ENCODE assay signal across 25 cellular contexts in the genomic region with DNA sequence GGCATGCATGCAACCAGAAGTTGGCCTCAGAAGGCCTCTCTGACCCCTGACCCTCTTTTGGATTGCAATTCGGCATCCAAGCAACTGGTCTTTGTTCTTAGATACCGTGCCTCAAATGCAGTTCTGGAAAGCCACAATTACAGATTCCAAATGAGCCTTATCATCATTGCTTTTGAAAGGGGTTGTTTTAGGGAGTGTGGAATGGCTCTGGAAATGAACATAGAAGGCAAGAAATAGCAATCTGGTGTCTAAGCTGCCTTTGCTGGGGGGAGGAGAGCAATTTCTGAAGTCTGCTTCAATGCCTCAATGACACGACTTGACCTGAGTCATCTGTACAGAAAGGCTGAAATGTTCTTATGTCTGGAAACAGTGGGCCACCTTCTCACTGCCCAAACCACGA.
DNase-seq lines count a peak whose midpoint lies in the region; TF ChIP-seq lines count a peak whose summit lies in the region.
"Had no signal": no experiment of that assay in that cellular context is flagged by ENCODE, and none has a peak within 500 bp of the region (broad histone marks: within the 10 kb centered on the region; RNA-seq: fewer than 3 reads in every experiment).

No MANE protein-coding gene starts in this region.

- WGBS in neuronal stem cell (ENCODE audit: extremely low coverage in 2 of 2, insufficient read length in 2 of 2, insufficient replicate concordance in 1 of 2), 2 donors: no CpG with 5 or more reads among the region's 4 CpGs

- H3K14ac ChIP-seq in neuronal stem cell (ENCODE audit: low read length): no peak overlapping the region

- H3K27me3 ChIP-seq in neuronal stem cell (ENCODE audit: control insufficient read depth in 3 of 3, insufficient read depth in 3 of 3, low read depth in 1 of 3, low read length in 3 of 3): no peaks in the 10 kb centered on the region
- H3K27me3 ChIP-seq: body of pancreas, heart left ventricle, upper lobe of left lung had no signal

- no peak overlapping the region for H3K4ac ChIP-seq in neuronal stem cell (ENCODE audit: low read length)

- peaks cover 2 to 21% of the 10 kb centered on the region in 2 donors for H3K9me3 ChIP-seq in neuronal stem cell (replicated peaks in 1 of 2; ENCODE audit: control insufficient read depth in 2 of 2, insufficient read depth in 1 of 2, low read depth in 1 of 2, low read length in 2 of 2)
- H3K9me3 ChIP-seq: body of pancreas, heart left ventricle, upper lobe of left lung had no signal

- no peak overlapping the region for H2BK120ac ChIP-seq in neuronal stem cell (ENCODE audit: low read depth, low read length)

- H3K36me3 ChIP-seq in neuronal stem cell (replicated peaks in 1 of 2; ENCODE audit: control insufficient read depth in 2 of 2, insufficient read depth in 2 of 2, low read length in 2 of 2): no peaks in the 10 kb centered on the region
- H3K36me3 ChIP-seq: heart left ventricle, spleen, upper lobe of left lung had no signal

- H3K36me3 Mint-ChIP-seq in glutamatergic neuron (ENCODE audit: unreplicated experiment): peaks cover 6% of the 10 kb centered on the region
- H3K36me3 Mint-ChIP-seq: activated naive CD8-positive, alpha-beta T cell; memory B cell; naive B cell had no signal

- no peak overlapping the region for H2BK5ac ChIP-seq in neuronal stem cell (ENCODE audit: low read length)

- H2BK15ac ChIP-seq in neuronal stem cell (ENCODE audit: low read length): no peak overlapping the region

- H3K27ac Mint-ChIP-seq in glutamatergic neuron (ENCODE audit: unreplicated experiment): no peak overlapping the region
- H3K27ac Mint-ChIP-seq: activated CD4-positive, alpha-beta T cell treated with anti-CD3 and anti-CD28 coated beads for 36 hours; activated naive CD8-positive, alpha-beta T cell; memory B cell; naive B cell had no signal

- H3K4me1 Mint-ChIP-seq in glutamatergic neuron (ENCODE audit: low read depth, unreplicated experiment): no peaks in the 10 kb centered on the region
- H3K4me1 Mint-ChIP-seq: activated CD4-positive, alpha-beta T cell treated with anti-CD3 and anti-CD28 coated beads for 36 hours; memory B cell; naive B cell had no signal

- no peak overlapping the region for H3K4me2 ChIP-seq in neuronal stem cell (ENCODE audit: insufficient read depth, low read length, poor library complexity, severe bottlenecking)

- peak overlapping the region; percentile 0 for H2AFZ ChIP-seq in neuronal stem cell (ENCODE audit: low read length)

- no peak overlapping the region for H2AK5ac ChIP-seq in neuronal stem cell (ENCODE audit: low read depth, low read length)

- DNase-seq in EH (ENCODE audit: low read depth) (peak; percentile 73), RPMI7951 (ENCODE audit: low read depth) (peak; percentile 64), fibroblast of the aortic adventitia (ENCODE audit: low read depth) (peak; percentile 27), neuronal stem cell (ENCODE audit: low spot score) (no peak), retina (no peak), DMS 273 treated with DMSO at 0.1 percent for 48 hours (lab: John Stamatoyannopoulos, UW) (no peak), glutamatergic neuron (no peak), NCI-H2081 (lab: John Stamatoyannopoulos, UW) (no peak)
- DNase-seq: ACHN; activated CD4-positive, alpha-beta T cell treated with anti-CD3 and anti-CD28 coated beads for 36 hours; activated T-cell treated with anti-CD3 and anti-CD28 coated beads for 4 hours; body of pancreas; C1 segment of cervical spinal cord; COR-L47; heart left ventricle; KG1; left cardiac atrium; naive B cell; NCI-H1436 treated with DMSO at 0.1 percent for 48 hours; NCI-H510A; spleen; T-helper 2 cell; upper lobe of left lung had no signal

- H3K4me1 ChIP-seq in neuronal stem cell (ENCODE audit: control insufficient read depth in 2 of 2, insufficient read depth in 1 of 2, low read depth in 1 of 2, low read length in 2 of 2): peaks cover 3 to 12% of the 10 kb centered on the region in 2 donors
- H3K4me1 ChIP-seq: body of pancreas, spleen had no signal

- no peak overlapping the region for H4K8ac ChIP-seq in neuronal stem cell (ENCODE audit: low read depth, low read length)

- no peak overlapping the region for H3K18ac ChIP-seq in neuronal stem cell (ENCODE audit: low read length)

- no peak overlapping the region for H4K91ac ChIP-seq in neuronal stem cell (ENCODE audit: low read depth, low read length, poor library complexity)

- H3K4me3 ChIP-seq in fibroblast of the aortic adventitia (ENCODE audit: low read depth, low read length) (no peak overlapping the region), neuronal stem cell (ENCODE audit: low read length in 2 of 2) (no peak overlapping the region)
- H3K4me3 ChIP-seq: body of pancreas, heart left ventricle, spleen, upper lobe of left lung had no signal

- H2BK12ac ChIP-seq in neuronal stem cell (ENCODE audit: low read length): no peak overlapping the region

- peak overlapping the region; percentile 5 for H3K27ac ChIP-seq in neuronal stem cell (replicated peaks; ENCODE audit: low read length)
- H3K27ac ChIP-seq: body of pancreas, heart left ventricle, upper lobe of left lung had no signal

- H3K23ac ChIP-seq in neuronal stem cell (ENCODE audit: low read depth, low read length, poor library complexity): no peak overlapping the region

- no peak overlapping the region for H3K9ac ChIP-seq in neuronal stem cell (ENCODE audit: low read depth, low read length, poor library complexity)

- H3K9me3 Mint-ChIP-seq in glutamatergic neuron (ENCODE audit: unreplicated experiment): no peaks in the 10 kb centered on the region

- TF ChIP-seq CTCF in fibroblast of the aortic adventitia (IDR thresholded peaks at IDR 0.05; ENCODE audit: insufficient read depth, low read length): no peak
- TF ChIP-seq CTCF in glutamatergic neuron (IDR thresholded peaks at IDR 0.05; ENCODE audit: partially characterized antibody, unreplicated experiment): no peak

- H3K79me1 ChIP-seq in neuronal stem cell (ENCODE audit: low read depth, low read length): no peaks in the 10 kb centered on the region

- no peak overlapping the region for H3K4me3 Mint-ChIP-seq in glutamatergic neuron (ENCODE audit: unreplicated experiment)
- H3K4me3 Mint-ChIP-seq: activated CD4-positive, alpha-beta T cell treated with anti-CD3 and anti-CD28 coated beads for 36 hours; activated naive CD8-positive, alpha-beta T cell; memory B cell; naive B cell had no signal

- no peaks in the 10 kb centered on the region for H3K27me3 Mint-ChIP-seq in glutamatergic neuron (ENCODE audit: unreplicated experiment)
- H3K27me3 Mint-ChIP-seq: activated CD4-positive, alpha-beta T cell treated with anti-CD3 and anti-CD28 coated beads for 36 hours; activated naive CD8-positive, alpha-beta T cell; naive B cell had no signal

Comparison
In these comparisons a context has a peak if more than half of its experiments do, and no peak if none do; other contexts are left out.
1. DNase-seq: peak in EH (single experiment), RPMI7951 (single experiment) and fibroblast of the aortic adventitia (single experiment); none in neuronal stem cell (single experiment), retina (single experiment), DMS 273 treated with DMSO at 0.1 percent for 48 hours (single experiment), glutamatergic neuron (single experiment) and NCI-H2081 (0 of 2).